ENCODE assay signal across 8 cellular contexts in the genomic region with DNA sequence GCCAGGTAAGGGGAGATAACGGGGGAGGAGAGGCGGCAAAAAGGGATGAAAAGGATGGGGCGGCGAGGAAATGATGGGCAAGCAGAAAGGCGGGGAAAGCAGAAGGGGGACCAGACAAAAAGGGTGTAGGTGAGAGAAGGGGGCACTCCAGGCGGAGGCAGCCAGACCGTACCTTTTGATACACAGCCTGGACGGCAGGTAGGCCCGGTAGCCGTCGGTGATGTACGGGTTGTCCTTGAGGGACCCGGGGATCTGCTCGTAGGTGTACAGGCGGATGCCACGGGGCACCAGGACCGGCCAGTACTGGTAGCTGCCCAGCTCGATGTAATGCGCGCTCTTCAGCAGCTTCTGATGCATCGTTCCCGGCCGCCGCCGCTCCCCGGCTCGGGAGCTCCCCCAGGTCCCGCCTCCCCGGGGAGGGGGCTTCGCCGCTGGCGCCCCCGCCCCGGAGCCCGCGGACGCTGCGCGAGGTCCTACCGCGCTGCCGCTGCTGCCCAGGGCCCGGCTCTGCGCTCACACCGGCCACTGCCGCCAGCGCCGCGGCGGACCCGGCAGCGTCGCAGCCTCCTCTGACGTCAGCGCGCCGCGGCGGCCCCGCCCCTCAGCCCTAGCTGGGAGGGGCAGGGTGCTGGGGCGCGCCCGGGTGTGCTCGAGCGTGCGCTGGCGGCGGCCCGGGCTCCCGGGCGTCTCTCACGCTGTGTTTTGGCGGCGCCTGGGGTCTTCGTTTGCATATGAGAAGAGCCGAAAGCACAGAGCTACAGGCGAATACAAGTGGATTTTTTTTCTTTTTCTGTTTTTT. TPM values are rescaled to one million over a fixed set of nuclear protein-coding genes. Genes with fewer than 3 reads are reported as not detected.
DNase-seq lines count a peak whose midpoint lies in the region; ATAC-seq and TF ChIP-seq lines count a peak whose summit lies in the region.

A gene with protein sequence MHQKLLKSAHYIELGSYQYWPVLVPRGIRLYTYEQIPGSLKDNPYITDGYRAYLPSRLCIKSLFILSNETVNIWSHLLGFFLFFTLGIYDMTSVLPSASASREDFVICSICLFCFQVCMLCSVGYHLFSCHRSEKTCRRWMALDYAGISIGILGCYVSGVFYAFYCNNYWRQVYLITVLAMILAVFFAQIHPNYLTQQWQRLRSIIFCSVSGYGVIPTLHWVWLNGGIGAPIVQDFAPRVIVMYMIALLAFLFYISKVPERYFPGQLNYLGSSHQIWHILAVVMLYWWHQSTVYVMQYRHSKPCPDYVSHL (minus strand): TSS at position 571 of the 799 bp plus-strand sequence. CDS start 214 bp downstream, at position 357.

- WGBS in ectodermal cell, 2 experiments: 0% methylated on average over 77 of the region's 77 CpGs
- 0 to 1% methylated on average over 65 to 77 of the region's 77 CpGs for WGBS in lung, 2 donors

- H3K27ac Mint-ChIP-seq in CD4-positive, alpha-beta T cell: peak within 1 kb of the TSS; percentile 82
- H3K27ac Mint-ChIP-seq in activated CD4-positive, alpha-beta memory T cell treated with anti-CD3 and anti-CD28 coated beads, Interleukin-2, amount 10 ng/mL, durations not matched to agents 7 days and 5 days: peak within 1 kb of the TSS; percentile 59

- POLR2A ChIA-PET in CD4-positive, alpha-beta T cell (lab: Charles Lee): interaction anchor here (0.8 to 1.8 kb wide), 9 partner anchors 12 to 1263 kb away, joined by 3 to 8 read pairs (median 4); a partner anchor contains a TSS
- POLR2A ChIA-PET in activated CD4-positive, alpha-beta memory T cell treated with anti-CD3 and anti-CD28 coated beads, Interleukin-2, amount 10 ng/mL, durations not matched to agents 7 days and 5 days (lab: Charles Lee): interaction anchor here (1.0 to 2.3 kb wide), 5 partner anchors 12 to 1264 kb away, joined by 3 to 6 read pairs (median 4); no protein-coding TSS in a partner anchor

- peak; percentile 73 to 88 (median 78) for DNase-seq in CD4-positive, alpha-beta T cell
- DNase-seq in NCI-H82 (lab: John Stamatoyannopoulos, UW): peak; percentile 87
- DNase-seq in activated CD4-positive, alpha-beta memory T cell treated with anti-CD3 and anti-CD28 coated beads, Interleukin-2, amount 10 ng/mL, durations not matched to agents 7 days and 5 days: peak; percentile 85
- DNase-seq in lung (ENCODE audit: low spot score): peak; percentile 87
- DNase-seq in stimulated activated CD4-positive, alpha-beta T cell treated with anti-CD3 and anti-CD28 coated beads, TNF-alpha, amount 100 ng/mL, for 4 hours (ENCODE audit: low read depth in 3 of 3): peak; percentile 67 to 75 (median 69)

- peaks cover 13% of the 10 kb centered on the region for H3K27me3 Mint-ChIP-seq in CD4-positive, alpha-beta T cell
- peaks cover 14% of the 10 kb centered on the region for H3K27me3 Mint-ChIP-seq in activated CD4-positive, alpha-beta memory T cell treated with anti-CD3 and anti-CD28 coated beads, Interleukin-2, amount 10 ng/mL, durations not matched to agents 7 days and 5 days

- peak within 1 kb of the TSS; percentile 77 for H3K4me3 ChIP-seq in ectodermal cell (ENCODE audit: insufficient read depth, low read depth, low read length)
- H3K4me3 ChIP-seq in lung: peak within 1 kb of the TSS; percentile 91

- peaks cover 13% of the 10 kb centered on the region for H3K36me3 Mint-ChIP-seq in CD4-positive, alpha-beta T cell (ENCODE audit: low read depth)
- no peaks in the 10 kb centered on the region for H3K36me3 Mint-ChIP-seq in activated CD4-positive, alpha-beta memory T cell treated with anti-CD3 and anti-CD28 coated beads, Interleukin-2, amount 10 ng/mL, durations not matched to agents 7 days and 5 days (ENCODE audit: low read depth)

- TF ChIP-seq CTCF in CD4-positive, alpha-beta T cell (IDR thresholded peaks at IDR 0.05): no peak
- TF ChIP-seq CTCF in lung (IDR thresholded peaks at IDR 0.05; ENCODE audit: control extremely low read depth, extremely low read depth): no peak

- CTCF ChIA-PET in CD4-positive, alpha-beta T cell (lab: Charles Lee): interaction anchor here (2.7 kb wide), 1 partner anchor 13 kb away, joined by 13 read pairs; no protein-coding TSS in a partner anchor
- CTCF ChIA-PET in activated CD4-positive, alpha-beta memory T cell treated with anti-CD3 and anti-CD28 coated beads, Interleukin-2, amount 10 ng/mL, durations not matched to agents 7 days and 5 days (lab: Charles Lee): interaction anchor here (0.6 to 2.8 kb wide), 9 partner anchors 11 to 1499 kb away, joined by 3 to 16 read pairs (median 4); no protein-coding TSS in a partner anchor

- peak within 1 kb of the TSS; percentile 93 for H3K4me3 Mint-ChIP-seq in CD4-positive, alpha-beta T cell
- H3K4me3 Mint-ChIP-seq in activated CD4-positive, alpha-beta memory T cell treated with anti-CD3 and anti-CD28 coated beads, Interleukin-2, amount 10 ng/mL, durations not matched to agents 7 days and 5 days: peak within 1 kb of the TSS; percentile 86

- peaks cover 44% of the 10 kb centered on the region for H3K4me1 Mint-ChIP-seq in CD4-positive, alpha-beta T cell (ENCODE audit: low read depth)
- peaks cover 35% of the 10 kb centered on the region for H3K4me1 Mint-ChIP-seq in activated CD4-positive, alpha-beta memory T cell treated with anti-CD3 and anti-CD28 coated beads, Interleukin-2, amount 10 ng/mL, durations not matched to agents 7 days and 5 days

- H3K27ac ChIP-seq in CD4-positive, alpha-beta T cell (ENCODE audit: low read depth, low read length): no peak within 1 kb of the TSS
- H3K27ac ChIP-seq in ectodermal cell (ENCODE audit: insufficient read depth, low read depth, low read length, poor library complexity, severe bottlenecking): no peak within 1 kb of the TSS
- peak within 1 kb of the TSS; percentile 69 to 76 for H3K27ac ChIP-seq in lung (ENCODE audit: low read depth in 1 of 2, low read length in 1 of 2)

- H3K36me3 ChIP-seq in ectodermal cell (ENCODE audit: control insufficient read depth, insufficient read depth, low read length) (no peaks in the 10 kb centered on the region), lung (ENCODE audit: control insufficient read depth in 2 of 2, insufficient read depth in 2 of 2, low read length in 2 of 2) (no peaks in the 10 kb centered on the region)

- ATAC-seq in CD4-positive, alpha-beta T cell (ENCODE audit: poor library complexity): peak; percentile 96
- peak; percentile 91 for ATAC-seq in GM19395 (IDR thresholded peaks at IDR 0.05; ENCODE audit: unreplicated experiment)
- peak; percentile 99 for ATAC-seq in HG03521 (IDR thresholded peaks at IDR 0.05; ENCODE audit: unreplicated experiment)
- peak; percentile 100 for ATAC-seq in lung (ENCODE audit: insufficient read depth, low FRiP score)

- no peaks in the 10 kb centered on the region for H3K27me3 ChIP-seq in CD4-positive, alpha-beta T cell (ENCODE audit: control insufficient read depth, insufficient read depth, low read length)
- H3K27me3 ChIP-seq in ectodermal cell (ENCODE audit: control insufficient read depth, insufficient read depth, low read length, poor library complexity, severe bottlenecking) (no peaks in the 10 kb centered on the region), lung (ENCODE audit: control insufficient read depth, insufficient read depth) (no peaks in the 10 kb centered on the region)

- no peaks in the 10 kb centered on the region for H3K9me3 ChIP-seq in CD4-positive, alpha-beta T cell (ENCODE audit: control insufficient read depth, low read length)
- no peaks in the 10 kb centered on the region for H3K9me3 ChIP-seq in ectodermal cell (ENCODE audit: control insufficient read depth, low read length)
- no peaks in the 10 kb centered on the region for H3K9me3 ChIP-seq in lung (ENCODE audit: control insufficient read depth in 2 of 2, insufficient read depth in 1 of 2, low read length in 1 of 2)

- intact Hi-C loops in CD4-positive, alpha-beta T cell (cut with DNase I, micrococcal nuclease): loop anchor here (5.0 kb wide), 3 partner anchors 157 to 1862 kb away; a partner anchor contains a TSS

- H3K4me1 ChIP-seq in ectodermal cell (ENCODE audit: control insufficient read depth, insufficient read depth, low read length): peaks cover 4% of the 10 kb centered on the region
- H3K4me1 ChIP-seq in lung (ENCODE audit: control insufficient read depth in 2 of 2, insufficient read depth in 2 of 2, low read length in 2 of 2): peaks cover 0 to 6% of the 10 kb centered on the region in 2 donors

- no peaks in the 10 kb centered on the region for H3K9me3 Mint-ChIP-seq in CD4-positive, alpha-beta T cell
- no peaks in the 10 kb centered on the region for H3K9me3 Mint-ChIP-seq in activated CD4-positive, alpha-beta memory T cell treated with anti-CD3 and anti-CD28 coated beads, Interleukin-2, amount 10 ng/mL, durations not matched to agents 7 days and 5 days

RNA-seq across cellular contexts. Expression of the gene that starts here (rescaled TPM):
- total RNA-seq in CD4-positive, alpha-beta T cell: 10 to 100 TPM; 29.5 to 30.7 TPM
- total RNA-seq in activated CD4-positive, alpha-beta memory T cell treated with anti-CD3 and anti-CD28 coated beads, Interleukin-2, amount 10 ng/mL, durations not matched to agents 7 days and 5 days: 10 to 100 TPM; 12.4 to 12.7 TPM
- 42.3 TPM for polyA plus RNA-seq in ectodermal cell (2013, experiment 1 of 4)
- polyA plus RNA-seq in ectodermal cell (2013, experiment 2 of 4): 41.3 TPM
- 35.1 TPM for polyA plus RNA-seq in ectodermal cell (2013, experiment 3 of 4)
- polyA plus RNA-seq in ectodermal cell (2013, experiment 4 of 4): 36.6 TPM
- total RNA-seq in lung: 10 to 100 TPM in 1 of 2 donors, 1 to 10 TPM in 1; 8.2 to 12.1 TPM
- polyA plus RNA-seq in lung: 1 to 10 TPM; 3.1 to 4.8 TPM

Comparison
In these comparisons a context has a peak if more than half of its experiments do, and no peak if none do; other contexts are left out.
1. H3K27ac ChIP-seq: peak in lung (2 of 2); none in CD4-positive, alpha-beta T cell (single experiment) and ectodermal cell (single experiment).
2. Peak in every context shown above with its lines, with median percentiles within 50 percentile points of each other: ATAC-seq and DNase-seq.